ENCODE assay signal across 2 cellular contexts in the genomic region with DNA sequence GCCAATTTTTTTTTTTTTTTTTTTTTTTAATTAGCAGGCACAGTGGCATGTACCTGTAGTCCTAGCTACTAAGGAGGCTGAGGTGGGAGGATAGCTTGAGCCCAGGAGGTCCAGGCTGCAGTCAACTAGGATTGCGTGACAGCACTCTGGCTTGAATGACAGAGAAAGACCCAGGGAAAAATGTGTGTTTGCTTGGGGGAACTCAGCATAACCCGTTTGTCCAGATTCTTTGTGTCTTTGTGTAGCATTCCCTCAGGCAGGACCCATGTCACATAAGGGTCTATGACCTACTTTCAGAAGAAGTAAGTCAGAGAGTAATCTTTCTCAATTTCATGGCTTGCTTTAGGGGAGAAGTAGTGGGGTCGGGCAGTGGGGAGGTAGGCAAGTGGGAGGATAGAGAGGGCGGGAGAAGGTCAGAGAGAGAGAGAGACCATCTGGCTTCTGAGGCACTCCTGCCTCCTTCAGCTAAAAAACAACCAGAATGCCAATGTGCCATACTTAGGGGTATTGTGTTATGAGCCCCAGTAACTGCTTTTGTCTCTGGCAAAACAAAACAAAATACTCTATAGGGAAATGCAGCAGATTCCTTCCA.
TF ChIP-seq lines count a peak whose summit lies in the region.

No MANE protein-coding gene starts in this region.

TF ChIP-seq in IMR-90, 13 proteins besides CTCF, POLR2A, EP300 and RAD21:
- TF ChIP-seq RFX5 (IDR thresholded peaks at IDR 0.05; ENCODE audit: low read depth, low read length) = no peak
- no peak for TF ChIP-seq CHD1 (IDR thresholded peaks at IDR 0.05; ENCODE audit: low read depth, low read length)
- TF ChIP-seq, protein P1, sequence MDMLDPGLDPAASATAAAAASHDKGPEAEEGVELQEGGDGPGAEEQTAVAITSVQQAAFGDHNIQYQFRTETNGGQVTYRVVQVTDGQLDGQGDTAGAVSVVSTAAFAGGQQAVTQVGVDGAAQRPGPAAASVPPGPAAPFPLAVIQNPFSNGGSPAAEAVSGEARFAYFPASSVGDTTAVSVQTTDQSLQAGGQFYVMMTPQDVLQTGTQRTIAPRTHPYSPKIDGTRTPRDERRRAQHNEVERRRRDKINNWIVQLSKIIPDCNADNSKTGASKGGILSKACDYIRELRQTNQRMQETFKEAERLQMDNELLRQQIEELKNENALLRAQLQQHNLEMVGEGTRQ (IDR thresholded peaks at IDR 0.05; ENCODE audit: low read depth, low read length) = no peak
- TF ChIP-seq MAZ (IDR thresholded peaks at IDR 0.05; ENCODE audit: borderline replicate concordance, low read depth, low read length) = no peak
- no peak for TF ChIP-seq MXI1 (IDR thresholded peaks at IDR 0.05; ENCODE audit: borderline replicate concordance, low read depth, low read length)

TF ChIP-seq in endothelial cell of umbilical vein, 7 proteins besides CTCF, POLR2A, EP300 and RAD21:
- TF ChIP-seq, protein P2, sequence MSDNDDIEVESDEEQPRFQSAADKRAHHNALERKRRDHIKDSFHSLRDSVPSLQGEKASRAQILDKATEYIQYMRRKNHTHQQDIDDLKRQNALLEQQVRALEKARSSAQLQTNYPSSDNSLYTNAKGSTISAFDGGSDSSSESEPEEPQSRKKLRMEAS (IDR thresholded peaks at IDR 0.05; ENCODE audit: insufficient read depth, insufficient read length) = no peak
- TF ChIP-seq MYC (IDR thresholded peaks at IDR 0.05; ENCODE audit: low read depth, low read length) (no peak), FOS (IDR thresholded peaks at IDR 0.05; ENCODE audit: borderline replicate concordance, insufficient read depth, low read length) (no peak), POLR2AphosphoS5 (IDR thresholded peaks at IDR 0.05; ENCODE audit: insufficient read depth, low read depth, low read length) (no peak), GATA2 (IDR thresholded peaks at IDR 0.05; ENCODE audit: insufficient read depth, insufficient read length, low read depth, low read length) (no peak), EZH2 (IDR thresholded peaks at IDR 0.05; ENCODE audit: borderline replicate concordance, low read depth, low read length, severe bottlenecking) (no peak), JUN (IDR thresholded peaks at IDR 0.05; ENCODE audit: borderline replicate concordance, insufficient read depth, insufficient read length, low read depth) (no peak)
